8 cellular contexts compared by ENCODE assay signal in the genomic region with DNA sequence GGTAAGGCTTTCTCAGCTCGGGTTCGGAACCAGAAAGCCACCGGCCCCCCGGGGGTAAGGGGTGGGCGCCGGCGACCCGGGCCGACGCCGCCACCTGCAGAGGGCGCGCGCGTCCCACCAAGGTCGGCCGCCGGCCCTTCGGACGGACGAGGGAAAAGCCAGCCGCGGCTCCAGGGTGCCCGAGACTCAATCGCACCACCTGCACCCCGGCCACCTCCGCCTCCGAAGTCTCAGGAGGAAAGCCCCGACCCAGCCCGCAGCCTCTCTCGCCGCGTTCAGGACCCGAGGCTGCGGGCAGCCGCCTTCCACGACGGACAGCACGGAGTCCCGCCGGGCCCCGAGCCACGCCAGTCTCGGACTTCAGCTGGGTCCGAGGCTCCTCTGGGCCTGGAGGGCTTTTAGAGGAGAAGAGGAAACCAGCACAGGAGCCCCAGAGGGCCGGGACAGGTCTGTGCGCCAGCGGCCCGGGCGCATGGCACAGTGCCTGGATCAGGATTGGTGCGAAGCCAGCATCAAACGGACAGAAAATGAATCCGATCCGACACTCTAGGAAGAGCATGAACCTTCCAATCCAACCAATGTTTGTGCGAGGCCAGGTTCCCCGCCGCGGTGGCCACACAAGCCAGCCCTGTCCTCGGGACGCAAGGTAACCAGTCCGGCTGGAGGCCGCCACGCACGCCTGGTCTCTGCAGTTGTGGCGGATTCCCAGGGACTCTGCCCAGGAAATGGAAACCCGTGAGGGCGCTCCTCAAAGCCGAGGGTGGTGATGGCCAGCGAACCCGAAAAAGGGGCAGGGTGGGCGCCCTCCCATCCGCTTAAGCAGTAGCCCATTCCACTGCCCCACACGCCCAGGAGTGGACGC. TPM values are rescaled to one million over a fixed set of nuclear protein-coding genes. Genes with fewer than 3 reads are reported as not detected.
DNase-seq lines count a peak whose midpoint lies in the region; ATAC-seq and TF ChIP-seq lines count a peak whose summit lies in the region.

No MANE protein-coding gene starts in this region.

- no peak for TF ChIP-seq POLR2A in adrenal gland (IDR thresholded peaks at IDR 0.05)
- TF ChIP-seq POLR2A in stomach (IDR thresholded peaks at IDR 0.05): no peak

- H3K4me1 ChIP-seq in adrenal gland (replicated peaks in 1 of 2) (peaks cover 0 to 7% of the 10 kb centered on the region in 2 donors), iPS-20b (ENCODE audit: insufficient read depth, low read length) (peaks cover 16% of the 10 kb centered on the region), stomach (peaks cover 25 to 49% (median 39%) of the 10 kb centered on the region in 4 donors)

- H3K9me3 ChIP-seq in adrenal gland (replicated peaks in 1 of 3) (no peaks in the 10 kb centered on the region), iPS-20b (ENCODE audit: insufficient read depth, low read depth, low read length) (no peaks in the 10 kb centered on the region; the same call in 1 of the 2 replicates), stomach (no peaks in the 10 kb centered on the region)

- DNase-seq in Calu3 (peak; percentile 75), HK-2 (ENCODE audit: unreplicated experiment) (peak; percentile 51), adrenal gland (peak in 4 of 7 donors; percentile 31 to 55 (median 46)), stomach (no peak)

- H3K27ac Mint-ChIP-seq in Calu3 (ENCODE audit: unreplicated experiment): no peak overlapping the region

- H3K9me3 Mint-ChIP-seq in Calu3 (ENCODE audit: low read depth, unreplicated experiment): no peaks in the 10 kb centered on the region

- H3K36me3 ChIP-seq in adrenal gland (replicated peaks in 1 of 2) (no peaks in the 10 kb centered on the region), iPS-20b (ENCODE audit: insufficient read depth, low read depth, low read length) (peaks cover 7% of the 10 kb centered on the region; the same call in 1 of the 2 replicates), stomach (peaks cover 0 to 7% (median 5%) of the 10 kb centered on the region in 4 donors)

- H3K4me3 ChIP-seq in adrenal gland (peak overlapping the region in 1 of 4 donors; percentile 35), iPS-20b (ENCODE audit: low read length) (peak overlapping the region; percentile 0; the same call in 1 of the 2 replicates), stomach (peak overlapping the region in 2 of 4 donors; percentile 0 to 33)

- peaks cover 6% of the 10 kb centered on the region for H3K36me3 Mint-ChIP-seq in Calu3 (ENCODE audit: insufficient read depth, unreplicated experiment)

- ATAC-seq in GM21360 (IDR thresholded peaks at IDR 0.05; ENCODE audit: unreplicated experiment): no peak
- no peak for ATAC-seq in GM19023 (IDR thresholded peaks at IDR 0.05; ENCODE audit: unreplicated experiment)
- no peak for ATAC-seq in HG02588 (IDR thresholded peaks at IDR 0.05; ENCODE audit: unreplicated experiment)

- CTCF ChIA-PET in Calu3 (lab: Charles Lee): interaction anchor here (1.0 to 1.2 kb wide), 3 partner anchors 18 to 45 kb away, joined by 3 read pairs; no protein-coding TSS in a partner anchor

- peak; percentile 91 for TF ChIP-seq CTCF in Calu3 (IDR thresholded peaks at IDR 0.05; ENCODE audit: unreplicated experiment)
- peak; percentile 37 to 81 (median 62) for TF ChIP-seq CTCF in adrenal gland (IDR thresholded peaks at IDR 0.05)
- TF ChIP-seq CTCF in stomach (IDR thresholded peaks at IDR 0.05): peak in 5 of 7 experiments; percentile 28 to 79 (median 59)

- intact Hi-C loops in Calu3 (cut with micrococcal nuclease; ENCODE audit: unreplicated experiment) (loop anchor here (5.0 kb wide), 1 partner anchor 202 kb away; no protein-coding TSS in a partner anchor), adrenal gland (cut with DNase I) (loop anchor here (5.0 kb wide), 2 partner anchors 127 to 202 kb away; no protein-coding TSS in a partner anchor), stomach (cut with DNase I; ENCODE audit: low total_unique reads) (no loop called here)

- no peak overlapping the region for H3K27ac ChIP-seq in adrenal gland
- no peak overlapping the region for H3K27ac ChIP-seq in iPS-20b (ENCODE audit: low read length)
- no peak overlapping the region for H3K27ac ChIP-seq in stomach

- no peak overlapping the region; the same call in 1 of the 2 replicates for H3K9ac ChIP-seq in iPS-20b (ENCODE audit: low read depth, low read length)

- H3K27me3 ChIP-seq in adrenal gland (peaks cover 75% of the 10 kb centered on the region), iPS-20b (ENCODE audit: insufficient read depth, low read length) (peaks cover 97% of the 10 kb centered on the region), stomach (peaks cover 34 to 100% (median 60%) of the 10 kb centered on the region in 3 donors)

- H3K4me1 Mint-ChIP-seq in Calu3 (ENCODE audit: low read depth, unreplicated experiment): no peaks in the 10 kb centered on the region

- TF ChIP-seq EP300 in stomach (IDR thresholded peaks at IDR 0.05): no peak

- peaks cover 29% of the 10 kb centered on the region for H3K27me3 Mint-ChIP-seq in Calu3 (ENCODE audit: unreplicated experiment)

- 6 to 15% (median 9%) methylated on average over 20 to 74 of the region's 74 CpGs for WGBS in adrenal gland, 4 donors
- WGBS in stomach, 5 donors: 6 to 10% (median 8%) methylated on average over 37 to 74 of the region's 74 CpGs

- H3K4me3 Mint-ChIP-seq in Calu3 (ENCODE audit: low read depth, unreplicated experiment): peak overlapping the region; percentile 66

- BruUV-seq in Calu3 (replicated peaks; lab: Mats Ljungman, UMichigan): no TSS peak

RNA-seq across cellular contexts. Expression of gene CBX8, which starts 6.7 kb away (rescaled TPM):
- total RNA-seq in Calu3 (2022): 11.1 and 11.8 TPM in 2 replicates
- 10 to 100 TPM in 1 of 8 donors, 1 to 10 TPM in 6, under 1 TPM in 1; 0.85 to 10.6 (median 5.5) TPM for total RNA-seq in adrenal gland
- polyA plus RNA-seq in adrenal gland: 1 to 10 TPM; 1.0 to 7.4 (median 4.4) TPM
- total RNA-seq in stomach: 100 to 1,000 TPM in 1 of 5 donors, 10 to 100 TPM in 1, 1 to 10 TPM in 1, not detected in 2; 2.8 to 140 (median 12.0) TPM
- 1 to 10 TPM in 2 of 3 donors, under 1 TPM in 1; 0.76 to 3.4 (median 1.4) TPM for polyA plus RNA-seq in stomach

RNA-seq across cellular contexts. Expression of gene CBX2, which starts 12.2 kb away (rescaled TPM):
- total RNA-seq in Calu3 (2022) (6.3 and 8.3 TPM in 2 replicates), adrenal gland (1 to 10 TPM in 2 of 8 donors, under 1 TPM in 6; 0.06 to 1.8 (median 0.69) TPM), stomach (1 to 10 TPM in 2 of 5 donors, under 1 TPM in 1, not detected in 2; under 0.01 to 1.3 (median 1.0) TPM)
- polyA plus RNA-seq in adrenal gland (under 1 TPM; 0.26 to 0.97 (median 0.88) TPM), stomach (1 to 10 TPM in 1 of 3 donors, under 1 TPM in 1, not detected in 1; 0.93 to 1.2 TPM)

RNA-seq across cellular contexts. Expression of gene CBX4, which starts 49.1 kb away (rescaled TPM):
- total RNA-seq in Calu3 (2022) (40.2 and 46.8 TPM in 2 replicates), adrenal gland (10 to 100 TPM; 15.1 to 39.3 (median 25.0) TPM), stomach (1 to 10 TPM; 1.8 to 9.8 (median 7.8) TPM)
- polyA plus RNA-seq in adrenal gland (10 to 100 TPM in 1 of 3 donors, 1 to 10 TPM in 2; 5.4 to 10.1 (median 7.6) TPM), stomach (10 to 100 TPM in 1 of 3 donors, 1 to 10 TPM in 2; 7.6 to 10.6 (median 9.3) TPM)

RNA-seq across cellular contexts. Expression of gene ENPP7, which starts 59.4 kb away (rescaled TPM):
- total RNA-seq in Calu3 (2022) (not detected in 2 replicates), adrenal gland (not detected), stomach (1 to 10 TPM in 1 of 5 donors, not detected in 4; 5.0 TPM)
- polyA plus RNA-seq in adrenal gland (not detected), stomach (not detected)
